8 cellular contexts compared by ENCODE assay signal in the genomic region with DNA sequence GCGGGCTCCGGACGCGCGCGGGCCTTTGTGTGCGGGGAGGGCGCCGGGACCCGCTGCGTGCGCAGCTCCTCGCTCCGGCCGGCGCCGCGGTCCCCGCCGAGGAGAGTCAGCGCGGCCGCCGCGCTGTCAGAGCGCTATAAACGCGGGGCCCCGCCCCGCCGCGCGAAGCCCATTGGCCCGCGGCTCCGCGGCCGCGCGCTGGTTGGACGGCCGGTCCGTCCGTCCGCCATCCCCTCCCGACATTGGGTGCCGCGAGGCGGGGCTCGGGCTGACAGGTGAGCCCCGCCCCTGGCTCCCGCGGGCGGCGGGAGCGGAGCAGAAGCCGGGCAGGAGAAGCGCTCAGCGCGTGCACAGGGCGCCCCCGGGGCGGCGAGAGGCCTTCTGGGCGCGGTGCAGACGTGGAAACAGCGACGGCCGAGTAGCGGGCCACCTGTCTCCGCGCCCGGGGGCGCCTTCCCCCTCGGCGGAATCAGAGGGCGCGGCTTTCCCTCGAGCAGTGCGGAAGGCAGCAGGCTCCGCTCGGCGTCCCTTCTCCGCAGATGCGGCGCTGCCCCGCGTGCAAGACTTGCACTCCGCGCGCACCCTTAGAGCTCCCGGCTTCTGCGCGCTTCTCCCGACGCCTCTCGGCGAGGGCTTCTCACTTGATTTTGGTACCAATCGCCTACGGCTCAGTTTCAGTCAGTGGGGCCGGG. TPM values are rescaled to one million over a fixed set of nuclear protein-coding genes. Genes with fewer than 3 reads are reported as not detected.
DNase-seq lines count a peak whose midpoint lies in the region; ATAC-seq and TF ChIP-seq lines count a peak whose summit lies in the region.

A gene with protein sequence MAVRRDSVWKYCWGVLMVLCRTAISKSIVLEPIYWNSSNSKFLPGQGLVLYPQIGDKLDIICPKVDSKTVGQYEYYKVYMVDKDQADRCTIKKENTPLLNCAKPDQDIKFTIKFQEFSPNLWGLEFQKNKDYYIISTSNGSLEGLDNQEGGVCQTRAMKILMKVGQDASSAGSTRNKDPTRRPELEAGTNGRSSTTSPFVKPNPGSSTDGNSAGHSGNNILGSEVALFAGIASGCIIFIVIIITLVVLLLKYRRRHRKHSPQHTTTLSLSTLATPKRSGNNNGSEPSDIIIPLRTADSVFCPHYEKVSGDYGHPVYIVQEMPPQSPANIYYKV (minus strand): TSS at position 111 of the 692 bp plus-strand sequence. CDS start 698 bp downstream, outside the sequence.

- H3K9me3 Mint-ChIP-seq in neural progenitor cell = no peaks in the 10 kb centered on the region

- H3K9ac ChIP-seq in neural progenitor cell = peak within 1 kb of the TSS; percentile 79

- H4K20me1 ChIP-seq in neural progenitor cell (ENCODE audit: low read depth) = peaks cover 71% of the 10 kb centered on the region

- intact Hi-C loops in stomach (cut with DNase I; ENCODE audit: low total_unique reads) = no loop called here

- H3K27ac ChIP-seq in KOPT-K1 (ENCODE audit: low read depth, low read length, poor library complexity, severe bottlenecking) = peak within 1 kb of the TSS; percentile 30
- H3K27ac ChIP-seq in neural progenitor cell = no peak within 1 kb of the TSS
- H3K27ac ChIP-seq in stomach = peak within 1 kb of the TSS; percentile 78 to 90 (median 88)

- H3K9me3 ChIP-seq in KOPT-K1 (ENCODE audit: insufficient read depth, low read length, poor library complexity, severe bottlenecking) (no peaks in the 10 kb centered on the region), neural progenitor cell (ENCODE audit: low read depth) (no peaks in the 10 kb centered on the region), stomach (no peaks in the 10 kb centered on the region)

- no peak within 1 kb of the TSS for H2AFZ ChIP-seq in neural progenitor cell (replicated peaks)

- H3K4me2 ChIP-seq in neural progenitor cell = peak within 1 kb of the TSS; percentile 80

- peaks cover 27% of the 10 kb centered on the region for H3K4me1 ChIP-seq in neural progenitor cell
- H3K4me1 ChIP-seq in stomach = peaks cover 14 to 52% (median 41%) of the 10 kb centered on the region in 4 donors

- H3K27me3 ChIP-seq in neural progenitor cell (no peaks in the 10 kb centered on the region), stomach (peaks cover 0 to 14% (median 10%) of the 10 kb centered on the region in 3 donors)

- ATAC-seq in GM21825 (IDR thresholded peaks at IDR 0.05; ENCODE audit: unreplicated experiment) = peak; percentile 97

- TF ChIP-seq POLR2A in stomach (IDR thresholded peaks at IDR 0.05) = no peak

- H3K27ac Mint-ChIP-seq in neural progenitor cell = peak within 1 kb of the TSS; percentile 79

- peaks cover 6% of the 10 kb centered on the region for H3K27me3 Mint-ChIP-seq in neural progenitor cell (ENCODE audit: insufficient read depth, low read depth)

- H3K4me3 Mint-ChIP-seq in neural progenitor cell = peak within 1 kb of the TSS; percentile 99

- WGBS in stomach, 5 donors = 0% methylated on average over 31 to 102 of the region's 102 CpGs; no CpG with 5 or more reads in 1 of the 5 donors

- H3K4me1 Mint-ChIP-seq in neural progenitor cell = peaks cover 19% of the 10 kb centered on the region

- H3K36me3 ChIP-seq in KOPT-K1 (ENCODE audit: insufficient read depth, low read length) (peaks cover 4% of the 10 kb centered on the region), neural progenitor cell (no peaks in the 10 kb centered on the region), stomach (peaks cover 0 to 4% (median under 1%) of the 10 kb centered on the region in 4 donors)

- TF ChIP-seq CTCF in foreskin fibroblast (IDR thresholded peaks at IDR 0.05; ENCODE audit: low read depth, low read length) = no peak
- TF ChIP-seq CTCF in neural progenitor cell (IDR thresholded peaks at IDR 0.05) = no peak
- TF ChIP-seq CTCF in stomach (IDR thresholded peaks at IDR 0.05) = no peak

- H3K36me3 Mint-ChIP-seq in neural progenitor cell = peaks cover 15% of the 10 kb centered on the region

- H3K79me2 ChIP-seq in neural progenitor cell (ENCODE audit: low read depth) = peaks cover 56% of the 10 kb centered on the region

- peaks cover 66% of the 10 kb centered on the region for H3F3A ChIP-seq in neural progenitor cell (ENCODE audit: low read depth)

- no peak for TF ChIP-seq EP300 in stomach (IDR thresholded peaks at IDR 0.05)

- DNase-seq in ELR (ENCODE audit: low read depth) (peak; percentile 92), SIG-M5 (lab: John Stamatoyannopoulos, UW) (peak; percentile 42), foreskin fibroblast (peak; percentile 96 to 99), neural progenitor cell (ENCODE audit: low spot score) (peak; percentile 99), stomach (peak; percentile 93)
- peak; percentile 76 for DNase-seq in activated gamma-delta T cell treated with anti-CD3 and anti-CD28 coated beads, Interleukin-2, amount 50 U/mL, for 16 hours (ENCODE audit: low read depth)

- H3K4me3 ChIP-seq in foreskin fibroblast (ENCODE audit: low read depth in 1 of 2, low read length in 2 of 2) (peak within 1 kb of the TSS; percentile 69 to 91), neural progenitor cell (peak within 1 kb of the TSS; percentile 71), stomach (peak within 1 kb of the TSS; percentile 66 to 94 (median 72))

RNA-seq across cellular contexts. Expression of the gene that starts here (rescaled TPM):
- 88.7 and 101 TPM in 2 replicates for total RNA-seq in neural progenitor cell (ENCODE audit: low replicate concordance)
- 10 to 100 TPM; 11.6 to 48.7 (median 19.0) TPM for total RNA-seq in stomach
- polyA plus RNA-seq in stomach = 1 to 10 TPM; 3.0 to 7.3 (median 7.2) TPM

Comparison
In these comparisons a context has a peak if more than half of its experiments do, and no peak if none do; other contexts are left out.
1. DNase-seq: peak in every context shown above with its lines; median percentile 99 in neural progenitor cell; 98 in foreskin fibroblast; 93 in stomach; 92 in ELR; 76 in activated gamma-delta T cell treated with anti-CD3 and anti-CD28 coated beads, Interleukin-2, amount 50 U/mL, for 16 hours; 42 in SIG-M5.